In genomic region chr2:233718552-233718951, GRCh38 we compare ENCODE assay signal across 2 cellular contexts.
TF ChIP-seq lines count a peak whose summit lies in the region.

Gene UGT1A4 (plus strand): TSS chr2:233718736. CDS start chr2:233718821, 85 bp downstream.

TF ChIP-seq in liver, 16 proteins besides CTCF, POLR2A, EP300 and RAD21:
- TF ChIP-seq, protein P1, sequence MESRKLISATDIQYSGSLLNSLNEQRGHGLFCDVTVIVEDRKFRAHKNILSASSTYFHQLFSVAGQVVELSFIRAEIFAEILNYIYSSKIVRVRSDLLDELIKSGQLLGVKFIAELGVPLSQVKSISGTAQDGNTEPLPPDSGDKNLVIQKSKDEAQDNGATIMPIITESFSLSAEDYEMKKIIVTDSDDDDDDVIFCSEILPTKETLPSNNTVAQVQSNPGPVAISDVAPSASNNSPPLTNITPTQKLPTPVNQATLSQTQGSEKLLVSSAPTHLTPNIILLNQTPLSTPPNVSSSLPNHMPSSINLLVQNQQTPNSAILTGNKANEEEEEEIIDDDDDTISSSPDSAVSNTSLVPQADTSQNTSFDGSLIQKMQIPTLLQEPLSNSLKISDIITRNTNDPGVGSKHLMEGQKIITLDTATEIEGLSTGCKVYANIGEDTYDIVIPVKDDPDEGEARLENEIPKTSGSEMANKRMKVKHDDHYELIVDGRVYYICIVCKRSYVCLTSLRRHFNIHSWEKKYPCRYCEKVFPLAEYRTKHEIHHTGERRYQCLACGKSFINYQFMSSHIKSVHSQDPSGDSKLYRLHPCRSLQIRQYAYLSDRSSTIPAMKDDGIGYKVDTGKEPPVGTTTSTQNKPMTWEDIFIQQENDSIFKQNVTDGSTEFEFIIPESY (IDR thresholded peaks at IDR 0.05): peak; percentile 59
- TF ChIP-seq ATF3 (IDR thresholded peaks at IDR 0.05): no peak
- peak; percentile 80 to 88 for TF ChIP-seq HNF4A (conservative IDR thresholded peaks at IDR 0.05)
- TF ChIP-seq, protein P2, sequence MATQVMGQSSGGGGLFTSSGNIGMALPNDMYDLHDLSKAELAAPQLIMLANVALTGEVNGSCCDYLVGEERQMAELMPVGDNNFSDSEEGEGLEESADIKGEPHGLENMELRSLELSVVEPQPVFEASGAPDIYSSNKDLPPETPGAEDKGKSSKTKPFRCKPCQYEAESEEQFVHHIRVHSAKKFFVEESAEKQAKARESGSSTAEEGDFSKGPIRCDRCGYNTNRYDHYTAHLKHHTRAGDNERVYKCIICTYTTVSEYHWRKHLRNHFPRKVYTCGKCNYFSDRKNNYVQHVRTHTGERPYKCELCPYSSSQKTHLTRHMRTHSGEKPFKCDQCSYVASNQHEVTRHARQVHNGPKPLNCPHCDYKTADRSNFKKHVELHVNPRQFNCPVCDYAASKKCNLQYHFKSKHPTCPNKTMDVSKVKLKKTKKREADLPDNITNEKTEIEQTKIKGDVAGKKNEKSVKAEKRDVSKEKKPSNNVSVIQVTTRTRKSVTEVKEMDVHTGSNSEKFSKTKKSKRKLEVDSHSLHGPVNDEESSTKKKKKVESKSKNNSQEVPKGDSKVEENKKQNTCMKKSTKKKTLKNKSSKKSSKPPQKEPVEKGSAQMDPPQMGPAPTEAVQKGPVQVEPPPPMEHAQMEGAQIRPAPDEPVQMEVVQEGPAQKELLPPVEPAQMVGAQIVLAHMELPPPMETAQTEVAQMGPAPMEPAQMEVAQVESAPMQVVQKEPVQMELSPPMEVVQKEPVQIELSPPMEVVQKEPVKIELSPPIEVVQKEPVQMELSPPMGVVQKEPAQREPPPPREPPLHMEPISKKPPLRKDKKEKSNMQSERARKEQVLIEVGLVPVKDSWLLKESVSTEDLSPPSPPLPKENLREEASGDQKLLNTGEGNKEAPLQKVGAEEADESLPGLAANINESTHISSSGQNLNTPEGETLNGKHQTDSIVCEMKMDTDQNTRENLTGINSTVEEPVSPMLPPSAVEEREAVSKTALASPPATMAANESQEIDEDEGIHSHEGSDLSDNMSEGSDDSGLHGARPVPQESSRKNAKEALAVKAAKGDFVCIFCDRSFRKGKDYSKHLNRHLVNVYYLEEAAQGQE (IDR thresholded peaks at IDR 0.05): peak; percentile 93
- peak in 1 of 2 donors; percentile 50 for TF ChIP-seq EGR1 (IDR thresholded peaks at IDR 0.05; ENCODE audit: low read depth in 2 of 2)
- TF ChIP-seq FOXA1 (IDR thresholded peaks at IDR 0.05): peak; percentile 74
- TF ChIP-seq TAF1 (conservative IDR thresholded peaks at IDR 0.05): peak; percentile 96
- peak; percentile 98 for TF ChIP-seq RXRA (IDR thresholded peaks at IDR 0.05)
- TF ChIP-seq HNF4G (IDR thresholded peaks at IDR 0.05): peak; percentile 59
- TF ChIP-seq FOXA2 (IDR thresholded peaks at IDR 0.05): peak; percentile 75
- peak; percentile 31 for TF ChIP-seq NR2F2 (IDR thresholded peaks at IDR 0.05)
- TF ChIP-seq YY1 (IDR thresholded peaks at IDR 0.05): peak; percentile 83
- peak; percentile 66 to 81 for TF ChIP-seq JUND (IDR thresholded peaks at IDR 0.05)
- peak; percentile 89 for TF ChIP-seq SP1 (IDR thresholded peaks at IDR 0.05)
- peak in 1 of 2 donors; percentile 31 for TF ChIP-seq GABPA (IDR thresholded peaks at IDR 0.05 in 1 of 2, conservative IDR thresholded peaks at IDR 0.05 in 1 of 2)
- TF ChIP-seq, protein P3, sequence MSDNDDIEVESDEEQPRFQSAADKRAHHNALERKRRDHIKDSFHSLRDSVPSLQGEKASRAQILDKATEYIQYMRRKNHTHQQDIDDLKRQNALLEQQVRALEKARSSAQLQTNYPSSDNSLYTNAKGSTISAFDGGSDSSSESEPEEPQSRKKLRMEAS (IDR thresholded peaks at IDR 0.05): peak; percentile 77
TF ChIP-seq in liver: peak in this region for 15.

TF ChIP-seq in HepG2, 621 proteins besides CTCF, POLR2A, EP300 and RAD21:
- no peak for TF ChIP-seq KLF9 (CRISPR knock-in tag; IDR thresholded peaks at IDR 0.05; ENCODE audit: low read depth)
- TF ChIP-seq, protein P4, sequence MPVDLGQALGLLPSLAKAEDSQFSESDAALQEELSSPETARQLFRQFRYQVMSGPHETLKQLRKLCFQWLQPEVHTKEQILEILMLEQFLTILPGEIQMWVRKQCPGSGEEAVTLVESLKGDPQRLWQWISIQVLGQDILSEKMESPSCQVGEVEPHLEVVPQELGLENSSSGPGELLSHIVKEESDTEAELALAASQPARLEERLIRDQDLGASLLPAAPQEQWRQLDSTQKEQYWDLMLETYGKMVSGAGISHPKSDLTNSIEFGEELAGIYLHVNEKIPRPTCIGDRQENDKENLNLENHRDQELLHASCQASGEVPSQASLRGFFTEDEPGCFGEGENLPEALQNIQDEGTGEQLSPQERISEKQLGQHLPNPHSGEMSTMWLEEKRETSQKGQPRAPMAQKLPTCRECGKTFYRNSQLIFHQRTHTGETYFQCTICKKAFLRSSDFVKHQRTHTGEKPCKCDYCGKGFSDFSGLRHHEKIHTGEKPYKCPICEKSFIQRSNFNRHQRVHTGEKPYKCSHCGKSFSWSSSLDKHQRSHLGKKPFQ (CRISPR knock-in tag; IDR thresholded peaks at IDR 0.05; ENCODE audit: insufficient replicate concordance): no peak
- no peak for TF ChIP-seq ZNF839 (CRISPR knock-in tag; IDR thresholded peaks at IDR 0.05; ENCODE audit: borderline replicate concordance)
- no peak for TF ChIP-seq NBN (conservative IDR thresholded peaks at IDR 0.05)
- TF ChIP-seq NR2F6 (IDR thresholded peaks at IDR 0.05): no peak
- no peak for TF ChIP-seq NR2F6 (CRISPR knock-in tag; IDR thresholded peaks at IDR 0.05)
- no peak for TF ChIP-seq MAF1 (CRISPR knock-in tag; IDR thresholded peaks at IDR 0.05; ENCODE audit: borderline replicate concordance)
- TF ChIP-seq HIVEP1 (CRISPR knock-in tag; IDR thresholded peaks at IDR 0.05): no peak
- TF ChIP-seq, protein P5, sequence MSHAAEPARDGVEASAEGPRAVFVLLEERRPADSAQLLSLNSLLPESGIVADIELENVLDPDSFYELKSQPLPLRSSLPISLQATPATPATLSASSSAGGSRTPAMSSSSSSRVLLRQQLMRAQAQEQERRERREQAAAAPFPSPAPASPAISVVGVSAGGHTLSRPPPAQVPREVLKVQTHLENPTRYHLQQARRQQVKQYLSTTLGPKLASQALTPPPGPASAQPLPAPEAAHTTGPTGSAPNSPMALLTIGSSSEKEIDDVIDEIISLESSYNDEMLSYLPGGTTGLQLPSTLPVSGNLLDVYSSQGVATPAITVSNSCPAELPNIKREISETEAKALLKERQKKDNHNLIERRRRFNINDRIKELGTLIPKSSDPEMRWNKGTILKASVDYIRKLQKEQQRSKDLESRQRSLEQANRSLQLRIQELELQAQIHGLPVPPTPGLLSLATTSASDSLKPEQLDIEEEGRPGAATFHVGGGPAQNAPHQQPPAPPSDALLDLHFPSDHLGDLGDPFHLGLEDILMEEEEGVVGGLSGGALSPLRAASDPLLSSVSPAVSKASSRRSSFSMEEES (CRISPR knock-in tag; IDR thresholded peaks at IDR 0.05): no peak
- TF ChIP-seq ZSCAN22 (CRISPR knock-in tag; IDR thresholded peaks at IDR 0.05): no peak
- no peak for TF ChIP-seq ETS1 (CRISPR knock-in tag; IDR thresholded peaks at IDR 0.05)
- TF ChIP-seq, protein P6, sequence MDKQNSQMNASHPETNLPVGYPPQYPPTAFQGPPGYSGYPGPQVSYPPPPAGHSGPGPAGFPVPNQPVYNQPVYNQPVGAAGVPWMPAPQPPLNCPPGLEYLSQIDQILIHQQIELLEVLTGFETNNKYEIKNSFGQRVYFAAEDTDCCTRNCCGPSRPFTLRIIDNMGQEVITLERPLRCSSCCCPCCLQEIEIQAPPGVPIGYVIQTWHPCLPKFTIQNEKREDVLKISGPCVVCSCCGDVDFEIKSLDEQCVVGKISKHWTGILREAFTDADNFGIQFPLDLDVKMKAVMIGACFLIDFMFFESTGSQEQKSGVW (CRISPR knock-in tag; IDR thresholded peaks at IDR 0.05; ENCODE audit: borderline replicate concordance): no peak
- TF ChIP-seq MXD3 (CRISPR knock-in tag; IDR thresholded peaks at IDR 0.05): no peak
- TF ChIP-seq SPEN (CRISPR knock-in tag; IDR thresholded peaks at IDR 0.05; ENCODE audit: low read depth): no peak
